In genomic region chr4:113006632-113007031, GRCh38 we compare ENCODE assay signal across 22 cellular contexts.
"Had no signal": no experiment of that assay in that cellular context is flagged by ENCODE, and none has a peak within 500 bp of the region (broad histone marks: within the 10 kb centered on the region; RNA-seq: fewer than 3 reads in every experiment).

No MANE protein-coding gene starts in this region.

- H3K4me1 Mint-ChIP-seq: activated CD4-positive, alpha-beta T cell treated with anti-CD3 and anti-CD28 coated beads for 36 hours; activated naive CD8-positive, alpha-beta T cell treated with anti-CD3 and anti-CD28 coated beads, Interleukin-2, amount 10 ng/mL, durations not matched to agents 7 days and 5 days; T-cell had no signal

- ATAC-seq: activated CD4-positive, alpha-beta T cell treated with anti-CD3 and anti-CD28 coated beads for 36 hours; activated CD8-positive, alpha-beta T cell treated with anti-CD3 and anti-CD28 coated beads for 36 hours; T-cell had no signal

- H3K27ac Mint-ChIP-seq: activated CD4-positive, alpha-beta T cell treated with anti-CD3 and anti-CD28 coated beads for 36 hours; activated CD8-positive, alpha-beta T cell treated with anti-CD3 and anti-CD28 coated beads for 36 hours; activated naive CD8-positive, alpha-beta T cell treated with anti-CD3 and anti-CD28 coated beads, Interleukin-2, amount 10 ng/mL, durations not matched to agents 7 days and 5 days; T-cell had no signal

- H3K9me3 Mint-ChIP-seq: activated naive CD8-positive, alpha-beta T cell treated with anti-CD3 and anti-CD28 coated beads, Interleukin-2, amount 10 ng/mL, durations not matched to agents 7 days and 5 days had no signal

- H3K36me3 Mint-ChIP-seq: activated naive CD8-positive, alpha-beta T cell treated with anti-CD3 and anti-CD28 coated beads, Interleukin-2, amount 10 ng/mL, durations not matched to agents 7 days and 5 days; T-cell had no signal

- H3K27me3 Mint-ChIP-seq: activated CD8-positive, alpha-beta T cell treated with anti-CD3 and anti-CD28 coated beads for 36 hours; T-cell had no signal

- H3K4me3 Mint-ChIP-seq: activated CD4-positive, alpha-beta T cell treated with anti-CD3 and anti-CD28 coated beads for 36 hours; activated CD8-positive, alpha-beta T cell treated with anti-CD3 and anti-CD28 coated beads for 36 hours; activated naive CD8-positive, alpha-beta T cell treated with anti-CD3 and anti-CD28 coated beads, Interleukin-2, amount 10 ng/mL, durations not matched to agents 7 days and 5 days; T-cell had no signal

- DNase-seq: activated CD4-positive, alpha-beta T cell treated with anti-CD3 and anti-CD28 coated beads for 36 hours; activated CD8-positive, alpha-beta memory T cell treated with anti-CD3 and anti-CD28 coated beads, Interleukin-2, amount 50 U/mL, for 4 hours; activated CD8-positive, alpha-beta T cell treated with anti-CD3 and anti-CD28 coated beads for 36 hours; activated naive CD4-positive, alpha-beta T cell treated with anti-CD3 and anti-CD28 coated beads, Interleukin-2, amount 50 U/mL, for 16 hours; activated naive CD8-positive, alpha-beta T cell treated with anti-CD3 and anti-CD28 coated beads, Interleukin-2, amount 10 ng/mL, durations not matched to agents 7 days and 5 days; activated T-cell treated with anti-CD3 and anti-CD28 coated beads, Interleukin-2, amount 50 U/mL, for 1 hour; adrenal gland; anterior cingulate cortex; cerebellar nuclear complex; MG63; MV-4-11; NCI-H1092 treated with DMSO at 0.1 percent for 48 hours; NCI-H1417 treated with DMSO at 0.1 percent for 48 hours; NCI-H187; NCI-H2081; NCI-H446 treated with DMSO at 0.1 percent for 48 hours; PC-9; SHP77 treated with DMSO at 0.1 percent for 48 hours; T-cell; T-helper 2 cell; T1000; WERI-Rb-1 had no signal
